Comparison of ENCODE assay signal across 8 cellular contexts in the genomic region with DNA sequence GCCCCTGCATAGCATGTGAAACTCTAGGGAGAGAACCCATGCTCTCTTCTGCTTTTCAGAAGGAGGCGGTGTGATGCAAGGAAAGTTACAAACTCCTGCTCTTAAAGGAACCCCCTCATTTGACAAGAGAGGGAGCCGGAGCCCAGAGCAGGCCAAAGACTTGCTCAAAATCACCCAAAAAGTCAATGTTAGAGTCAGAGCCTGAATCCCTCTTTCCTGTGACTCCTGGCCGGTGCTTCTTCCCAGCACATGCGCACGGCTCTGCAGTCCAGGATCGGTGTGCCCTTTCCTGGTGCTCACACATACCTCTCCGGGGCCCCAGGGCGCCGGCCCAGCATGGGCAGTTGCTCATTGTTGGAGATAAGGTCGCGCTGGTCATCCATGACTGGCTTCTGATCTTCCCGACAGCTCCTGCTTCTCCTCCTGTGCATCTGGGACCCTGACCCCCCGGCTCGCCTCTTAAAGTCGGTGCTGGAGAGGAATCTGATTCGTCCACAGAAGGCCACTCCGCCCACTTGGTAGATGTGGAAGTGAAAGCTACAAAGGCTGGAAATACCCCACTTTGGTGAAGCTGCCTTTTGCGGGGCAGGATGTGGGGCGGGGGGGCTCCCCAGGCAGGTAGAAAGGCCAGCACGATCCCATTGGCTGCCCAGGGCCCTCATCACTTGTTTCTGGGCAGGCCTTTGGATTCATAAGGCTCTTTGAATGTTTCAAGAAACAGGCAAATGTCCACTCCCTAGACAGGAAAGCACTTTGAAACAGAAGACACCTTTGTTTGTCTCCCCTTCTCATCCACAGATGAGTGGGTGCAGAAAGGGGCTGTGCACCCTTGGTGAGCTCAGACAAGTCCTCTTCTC. TPM values are rescaled to one million over a fixed set of nuclear protein-coding genes. Genes with fewer than 3 reads are reported as not detected.
A peak's percentile ranks its signal among the peaks of the same experiment; 100 is the strongest.
DNase-seq lines count a peak whose midpoint lies in the region; ATAC-seq and TF ChIP-seq lines count a peak whose summit lies in the region.

A gene (minus strand): TSS at position 592 of the 857 bp plus-strand sequence. CDS start 161 bp downstream, at position 431.

- peaks cover 6% of the 10 kb centered on the region for H3K4me1 ChIP-seq in PC-9 (replicated peaks; ENCODE audit: insufficient read depth)
- no peaks in the 10 kb centered on the region for H3K4me1 ChIP-seq in foreskin keratinocyte

- POLR2A ChIA-PET in PC-9 (lab: Charles Lee; ENCODE audit: unreplicated experiment), result interaction anchor here (0.5 kb wide), 1 partner anchor 288 kb away, joined by 4 read pairs; a partner anchor contains a TSS

- no peak within 1 kb of the TSS for H3K27ac ChIP-seq in PC-9
- H3K27ac ChIP-seq in foreskin keratinocyte, result no peak within 1 kb of the TSS

- no peaks in the 10 kb centered on the region for H3K9me2 ChIP-seq in PC-9 (ENCODE audit: insufficient read depth)

- DNase-seq in PC-9 (peak in 1 of 2 experiments; percentile 76), foreskin keratinocyte (peak in 1 of 2 donors; percentile 37), nucleus accumbens (lab: John Stamatoyannopoulos, UW) (peak in 46 of 56 donors; percentile 17 to 85 (median 49)), superior temporal gyrus (ENCODE audit: extremely low spot score) (peak; percentile 73), NCI-H446 (lab: John Stamatoyannopoulos, UW) (no peak)
- DNase-seq in activated T-helper 1 cell treated with anti-CD3 and anti-CD28 coated beads, Interleukin-2, amount 50 U/mL, for 16 hours (ENCODE audit: low read depth in 1 of 2, low spot score in 1 of 2), result peak; percentile 77 to 84

- ATAC-seq in GM18502 (IDR thresholded peaks at IDR 0.05; ENCODE audit: poor library complexity, unreplicated experiment), result peak; percentile 79
- peak; percentile 79 for ATAC-seq in HG02885 (IDR thresholded peaks at IDR 0.05; ENCODE audit: poor library complexity, unreplicated experiment)
- ATAC-seq in foreskin keratinocyte, result peak; percentile 55

- H3K36me3 ChIP-seq in PC-9 (ENCODE audit: low read depth), result no peaks in the 10 kb centered on the region

- TF ChIP-seq CTCF in PC-9 (conservative IDR thresholded peaks at IDR 0.05), result no peak
- peak; percentile 16 for TF ChIP-seq CTCF in foreskin keratinocyte (conservative IDR thresholded peaks at IDR 0.05)

- no peak within 1 kb of the TSS for H2AFZ ChIP-seq in PC-9

- peaks cover 12% of the 10 kb centered on the region; the same call in 1 of the 2 replicates for H3F3A ChIP-seq in PC-9 (ENCODE audit: insufficient read depth, low read depth)

- H4K20me1 ChIP-seq in PC-9 (ENCODE audit: insufficient read depth), result no peaks in the 10 kb centered on the region

- H3K4me2 ChIP-seq in PC-9, result no peak within 1 kb of the TSS

- H3K9me3 ChIP-seq in PC-9 (ENCODE audit: insufficient read depth, low read depth), result no peaks in the 10 kb centered on the region

- no peaks in the 10 kb centered on the region for H3K27me3 ChIP-seq in PC-9 (ENCODE audit: insufficient read depth, low read depth)
- H3K27me3 ChIP-seq in foreskin keratinocyte, result no peaks in the 10 kb centered on the region

- CTCF ChIA-PET in PC-9 (lab: Charles Lee), result no interaction called here

- TSS peak; percentile 64 for BruUV-seq in PC-9 (replicated peaks; lab: Mats Ljungman, UMichigan)

- intact Hi-C loops in PC-9 (cut with micrococcal nuclease; ENCODE audit: unreplicated experiment), result no loop called here

- no peaks in the 10 kb centered on the region for H3K79me2 ChIP-seq in PC-9 (ENCODE audit: low read depth)

- H3K4me3 ChIP-seq in PC-9, result no peak within 1 kb of the TSS

RNA-seq across cellular contexts. Expression of the gene that starts here (rescaled TPM):
- total RNA-seq in PC-9 (2021) (41.1 and 52.0 TPM in 2 replicates), foreskin keratinocyte (4.0 and 7.2 TPM in 2 replicates)
- polyA plus RNA-seq in foreskin keratinocyte, result 6.3 and 9.4 TPM in 2 replicates

Comparison
In these comparisons a context has a peak if more than half of its experiments do, and no peak if none do; other contexts are left out.
1. DNase-seq: peak in activated T-helper 1 cell treated with anti-CD3 and anti-CD28 coated beads, Interleukin-2, amount 50 U/mL, for 16 hours (2 of 2), nucleus accumbens (46 of 56) and superior temporal gyrus (single experiment); none in NCI-H446 (0 of 2).
2. Peak in every context shown above with its lines, with median percentiles within 50 percentile points of each other: ATAC-seq.